In genomic region chr2:15619510-15619909, GRCh38 we compare ENCODE assay signal across 8 cellular contexts.
"Had no signal": no experiment of that assay in that cellular context is flagged by ENCODE, and none has a peak within 500 bp of the region (broad histone marks: within the 10 kb centered on the region; RNA-seq: fewer than 3 reads in every experiment).

No MANE protein-coding gene starts in this region.

- DNase-seq: GM23248, GOT3, H7, HFFc6, IMR-90 had no signal

- H3K4me3 ChIP-seq: GM23248, HAP-1, K562 had no signal

- H3K9me3 ChIP-seq: HAP-1 had no signal

- H3K9ac ChIP-seq: GM23248 had no signal

- H3K4me1 ChIP-seq: HAP-1 had no signal

- H2AFZ ChIP-seq: GM23248 had no signal

- H3K9me3 Mint-ChIP-seq: HFFc6 had no signal

- ATAC-seq: HCT116, K562 had no signal

- H3K27ac ChIP-seq: GM23248 had no signal

- H3K4me3 Mint-ChIP-seq: HFFc6 had no signal

- H3K27ac Mint-ChIP-seq: HFFc6 had no signal
